7 cellular contexts compared by ENCODE assay signal in genomic region chr14:59632381-59632780, GRCh38. TPM values are rescaled to one million over a fixed set of nuclear protein-coding genes. Genes with fewer than 3 reads are reported as not detected.
DNase-seq lines count a peak whose midpoint lies in the region; ATAC-seq and TF ChIP-seq lines count a peak whose summit lies in the region.

No MANE protein-coding gene starts in this region.

- no peak overlapping the region for H3K4me3 Mint-ChIP-seq in activated T-helper 17 cell treated with anti-CD3 and anti-CD28 coated beads, Interleukin-2, amount 50 U/mL, for 72 hours

- H3K4me1 ChIP-seq in smooth muscle cell (ENCODE audit: low read depth): no peaks in the 10 kb centered on the region

- no peak overlapping the region for H3K4me2 ChIP-seq in smooth muscle cell

- H3K4me1 Mint-ChIP-seq in activated T-helper 17 cell treated with anti-CD3 and anti-CD28 coated beads, Interleukin-2, amount 50 U/mL, for 72 hours: no peaks in the 10 kb centered on the region

- DNase-seq in ELF-1 (ENCODE audit: low read depth, low spot score) (peak; percentile 62), HEK293T (ENCODE audit: extremely low spot score) (peak; percentile 63), NCI-H748 (lab: John Stamatoyannopoulos, UW; ENCODE audit: unreplicated experiment) (peak; percentile 77), smooth muscle cell (lab: John Stamatoyannopoulos, UW; ENCODE audit: unreplicated experiment) (no peak)

- H3K27me3 Mint-ChIP-seq in activated T-helper 17 cell treated with anti-CD3 and anti-CD28 coated beads, Interleukin-2, amount 50 U/mL, for 72 hours: peaks cover 56% of the 10 kb centered on the region

- ATAC-seq in esophagus mucosa (peak; percentile 53), GM19035 (IDR thresholded peaks at IDR 0.05; ENCODE audit: unreplicated experiment) (no peak)
- no peak for ATAC-seq in activated T-helper 17 cell treated with anti-CD3 and anti-CD28 coated beads, Interleukin-2, amount 50 U/mL, for 72 hours (replicated peaks)

- H3K36me3 Mint-ChIP-seq in activated T-helper 17 cell treated with anti-CD3 and anti-CD28 coated beads, Interleukin-2, amount 50 U/mL, for 72 hours (ENCODE audit: low read depth): no peaks in the 10 kb centered on the region

- no peak overlapping the region for H3K4me3 ChIP-seq in smooth muscle cell

- no peaks in the 10 kb centered on the region for H4K20me1 ChIP-seq in smooth muscle cell (ENCODE audit: low read depth)

- POLR2A ChIA-PET in HEK293T (lab: Yijun Ruan, JAX): interaction anchor here (1.1 kb wide), 1 partner anchor 79 kb away, joined by 3 read pairs; no protein-coding TSS in a partner anchor

- H3K9ac ChIP-seq in smooth muscle cell (ENCODE audit: low read depth): no peak overlapping the region

- no peaks in the 10 kb centered on the region for H3F3A ChIP-seq in smooth muscle cell (ENCODE audit: low read depth)

- H3K9me3 Mint-ChIP-seq in activated T-helper 17 cell treated with anti-CD3 and anti-CD28 coated beads, Interleukin-2, amount 50 U/mL, for 72 hours: no peaks in the 10 kb centered on the region

- CTCF ChIA-PET in HEK293T (lab: Yijun Ruan, JAX): interaction anchor here (0.6 to 2.2 kb wide), 8 partner anchors 11 to 728 kb away, joined by 3 to 25 read pairs (median 4); no protein-coding TSS in a partner anchor

- 46% methylated on average over 3 of the region's 3 CpGs for WGBS in smooth muscle cell (ENCODE audit: low lambda C conversion rate)

- no peaks in the 10 kb centered on the region for H3K36me3 ChIP-seq in smooth muscle cell (ENCODE audit: low read depth)

- no peaks in the 10 kb centered on the region for H3K79me2 ChIP-seq in smooth muscle cell (ENCODE audit: low read depth)

- H3K27ac ChIP-seq in smooth muscle cell (ENCODE audit: low read depth): no peak overlapping the region

- no peak overlapping the region for H3K27ac Mint-ChIP-seq in activated T-helper 17 cell treated with anti-CD3 and anti-CD28 coated beads, Interleukin-2, amount 50 U/mL, for 72 hours

- H2AFZ ChIP-seq in smooth muscle cell (ENCODE audit: low read depth): no peak overlapping the region

- H3K9me3 ChIP-seq in smooth muscle cell (replicated peaks; ENCODE audit: low read depth): no peaks in the 10 kb centered on the region

- TF ChIP-seq CTCF in smooth muscle cell (IDR thresholded peaks at IDR 0.05; ENCODE audit: borderline replicate concordance, insufficient read depth, poor library complexity, severe bottlenecking): peak; percentile 38

- peaks cover 53% of the 10 kb centered on the region for H3K27me3 ChIP-seq in smooth muscle cell (ENCODE audit: low read depth)

TF ChIP-seq in HEK293T, 16 proteins besides CTCF, POLR2A, EP300 and RAD21:
- TF ChIP-seq BHLHE40 (IDR thresholded peaks at IDR 0.05; ENCODE audit: borderline replicate concordance) (no peak), FOXA1 (IDR thresholded peaks at IDR 0.05) (no peak), FOXK2 (IDR thresholded peaks at IDR 0.05) (no peak), NFRKB (IDR thresholded peaks at IDR 0.05) (no peak), LEF1 (IDR thresholded peaks at IDR 0.05; ENCODE audit: borderline replicate concordance) (no peak), CTBP1 (IDR thresholded peaks at IDR 0.05; ENCODE audit: borderline replicate concordance) (no peak), SUZ12 (IDR thresholded peaks at IDR 0.05) (no peak), HDGF (IDR thresholded peaks at IDR 0.05; ENCODE audit: borderline replicate concordance) (no peak), SP1 (IDR thresholded peaks at IDR 0.05) (no peak), FOXM1 (IDR thresholded peaks at IDR 0.05; ENCODE audit: borderline replicate concordance) (no peak), L3MBTL2 (conservative IDR thresholded peaks at IDR 0.05) (no peak), ZNF384 (IDR thresholded peaks at IDR 0.05) (no peak), ELF4 (IDR thresholded peaks at IDR 0.05) (no peak), TARDBP (IDR thresholded peaks at IDR 0.05) (no peak)
- TF ChIP-seq, protein P1, sequence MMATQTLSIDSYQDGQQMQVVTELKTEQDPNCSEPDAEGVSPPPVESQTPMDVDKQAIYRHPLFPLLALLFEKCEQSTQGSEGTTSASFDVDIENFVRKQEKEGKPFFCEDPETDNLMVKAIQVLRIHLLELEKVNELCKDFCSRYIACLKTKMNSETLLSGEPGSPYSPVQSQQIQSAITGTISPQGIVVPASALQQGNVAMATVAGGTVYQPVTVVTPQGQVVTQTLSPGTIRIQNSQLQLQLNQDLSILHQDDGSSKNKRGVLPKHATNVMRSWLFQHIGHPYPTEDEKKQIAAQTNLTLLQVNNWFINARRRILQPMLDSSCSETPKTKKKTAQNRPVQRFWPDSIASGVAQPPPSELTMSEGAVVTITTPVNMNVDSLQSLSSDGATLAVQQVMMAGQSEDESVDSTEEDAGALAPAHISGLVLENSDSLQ (IDR thresholded peaks at IDR 0.05): no peak

RNA-seq across cellular contexts. Expression of gene CCDC175, which starts 55.8 kb away (rescaled TPM):
- total RNA-seq in esophagus mucosa: not detected
- total RNA-seq in smooth muscle cell: not detected in 2 replicates
- not detected in 2 replicates for polyA plus RNA-seq in smooth muscle cell
- not detected for total RNA-seq in activated T-helper 17 cell treated with anti-CD3 and anti-CD28 coated beads, Interleukin-2, amount 50 U/mL, for 72 hours
